ENCODE assay signal across 19 cellular contexts in genomic region chr1:88647749-88648415, GRCh38.
"Had no signal": no experiment of that assay in that cellular context is flagged by ENCODE, and none has a peak within 500 bp of the region (broad histone marks: within the 10 kb centered on the region; RNA-seq: fewer than 3 reads in every experiment).

No MANE protein-coding gene starts in this region.

- H3K4me1 ChIP-seq: body of pancreas, gastroesophageal sphincter, heart left ventricle, sigmoid colon, stomach, suprapubic skin, tibial nerve had no signal

- H3K9me3 ChIP-seq: body of pancreas, gastroesophageal sphincter, heart left ventricle, sigmoid colon, stomach, suprapubic skin, tibial nerve had no signal

- H3K4me3 Mint-ChIP-seq: activated naive CD4-positive, alpha-beta T cell treated with anti-CD3 and anti-CD28 coated beads, Interleukin-2, amount 50 U/mL, for 24 hours; dendritic cell treated with granulocyte-macrophage colony-stimulating factor and Interleukin-4, amounts not matched to agents 40 ng/mL and 50 ng/mL, for 4 days; naive B cell; stimulated activated memory B cell treated with anti-CD40 and anti-IgM and Interleukin-4, amounts not matched to agents 10 μg/mL and 1 μg/mL and 100 μg/mL, for 72 hours had no signal

- DNase-seq: activated gamma-delta T cell treated with Interleukin-2 at 50 U/mL for 16 hours; activated T-cell treated with anti-CD3 and anti-CD28 coated beads, Interleukin-2, amount 50 U/mL, for 1 hour; anterior cingulate cortex; body of pancreas; effector CD8-positive, alpha-beta T cell; heart left ventricle; left colon; naive B cell; sigmoid colon; stimulated activated CD4-positive, alpha-beta T cell treated with anti-CD3 and anti-CD28 coated beads, Interleukin-15, amount 100 ng/mL, for 24 hours; stomach had no signal

- H3K27me3 ChIP-seq: body of pancreas, cardiac muscle cell, gastroesophageal sphincter, heart left ventricle, sigmoid colon, stomach, suprapubic skin, tibial nerve had no signal

- H3K27me3 Mint-ChIP-seq: dendritic cell treated with granulocyte-macrophage colony-stimulating factor and Interleukin-4, amounts not matched to agents 40 ng/mL and 50 ng/mL, for 4 days had no signal

- ATAC-seq: gastroesophageal sphincter, heart left ventricle had no signal

- H3K4me3 ChIP-seq: body of pancreas, cardiac muscle cell, gastroesophageal sphincter, heart left ventricle, sigmoid colon, smooth muscle cell, stomach, suprapubic skin, tibial nerve had no signal

- H3K9me3 Mint-ChIP-seq: activated naive CD4-positive, alpha-beta T cell treated with anti-CD3 and anti-CD28 coated beads, Interleukin-2, amount 50 U/mL, for 24 hours; dendritic cell treated with granulocyte-macrophage colony-stimulating factor and Interleukin-4, amounts not matched to agents 40 ng/mL and 50 ng/mL, for 4 days; naive B cell; stimulated activated memory B cell treated with anti-CD40 and anti-IgM and Interleukin-4, amounts not matched to agents 10 μg/mL and 1 μg/mL and 100 μg/mL, for 72 hours had no signal

- H3K27ac ChIP-seq: body of pancreas, cardiac muscle cell, gastroesophageal sphincter, heart left ventricle, sigmoid colon, stomach, suprapubic skin, tibial nerve had no signal

- H3K36me3 Mint-ChIP-seq: activated naive CD4-positive, alpha-beta T cell treated with anti-CD3 and anti-CD28 coated beads, Interleukin-2, amount 50 U/mL, for 24 hours; naive B cell; stimulated activated memory B cell treated with anti-CD40 and anti-IgM and Interleukin-4, amounts not matched to agents 10 μg/mL and 1 μg/mL and 100 μg/mL, for 72 hours had no signal

- H3K27ac Mint-ChIP-seq: activated naive CD4-positive, alpha-beta T cell treated with anti-CD3 and anti-CD28 coated beads, Interleukin-2, amount 50 U/mL, for 24 hours; dendritic cell treated with granulocyte-macrophage colony-stimulating factor and Interleukin-4, amounts not matched to agents 40 ng/mL and 50 ng/mL, for 4 days; stimulated activated memory B cell treated with anti-CD40 and anti-IgM and Interleukin-4, amounts not matched to agents 10 μg/mL and 1 μg/mL and 100 μg/mL, for 72 hours had no signal

- H3K36me3 ChIP-seq: cardiac muscle cell, gastroesophageal sphincter, heart left ventricle, sigmoid colon, stomach, suprapubic skin, tibial nerve had no signal

- H3K4me1 Mint-ChIP-seq: naive B cell; stimulated activated memory B cell treated with anti-CD40 and anti-IgM and Interleukin-4, amounts not matched to agents 10 μg/mL and 1 μg/mL and 100 μg/mL, for 72 hours had no signal

- H3K4me2 ChIP-seq: smooth muscle cell had no signal
